23 cellular contexts compared by ENCODE assay signal in the genomic region with DNA sequence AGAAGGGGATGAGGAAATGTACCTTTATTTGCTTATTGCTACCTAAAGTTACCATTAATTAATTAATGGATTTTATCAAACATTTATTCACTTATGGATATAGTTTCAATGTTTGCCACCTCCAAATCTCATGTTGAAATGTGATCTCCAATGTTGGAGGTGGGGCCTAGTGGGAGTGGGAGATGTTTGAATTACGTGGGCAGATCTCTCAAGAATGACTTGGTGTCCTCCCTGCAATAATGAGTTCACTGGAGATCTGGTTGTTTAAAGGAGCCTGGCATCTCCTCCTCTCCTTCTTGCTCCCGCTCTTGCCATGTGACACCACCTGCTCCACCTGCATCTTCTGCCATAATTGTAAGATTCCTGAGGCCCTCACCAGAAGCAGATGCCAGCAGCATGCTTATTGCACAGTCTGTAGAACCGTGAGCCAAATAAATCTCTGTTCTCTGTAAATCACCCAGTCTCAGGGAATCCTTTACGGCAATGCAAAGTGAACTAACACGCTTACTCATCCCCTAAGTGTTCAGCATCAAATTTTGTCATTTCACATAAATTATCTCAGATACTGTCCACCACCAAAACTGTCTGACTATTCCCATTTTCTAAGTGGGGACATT. TPM values are rescaled to one million over a fixed set of nuclear protein-coding genes. Genes with fewer than 3 reads are reported as not detected.
DNase-seq lines count a peak whose midpoint lies in the region; ATAC-seq lines count a peak whose summit lies in the region.
"Had no signal": no experiment of that assay in that cellular context is flagged by ENCODE, and none has a peak within 500 bp of the region (broad histone marks: within the 10 kb centered on the region; RNA-seq: fewer than 3 reads in every experiment).

No MANE protein-coding gene starts in this region.

- DNase-seq in DMS 273 (lab: John Stamatoyannopoulos, UW; ENCODE audit: unreplicated experiment) (peak; percentile 29), DMS 273 treated with DMSO at 0.1 percent for 48 hours (lab: John Stamatoyannopoulos, UW) (no peak), NCI-H1694 treated with DMSO at 0.1 percent for 48 hours (lab: John Stamatoyannopoulos, UW) (peak; percentile 87), cerebellum (ENCODE audit: low spot score) (peak; percentile 6), superior temporal gyrus (ENCODE audit: extremely low spot score) (peak; percentile 20), HT-29 (ENCODE audit: low spot score) (no peak), NCI-H1048 (lab: John Stamatoyannopoulos, UW) (no peak)
- DNase-seq: AML-193; Calu3; CD8-positive, alpha-beta memory T cell; DMS53; EL; H7; HFFc6; KBM-7; NCI-H1092 treated with DMSO at 0.1 percent for 48 hours; NCI-H1436 treated with DMSO at 0.1 percent for 48 hours; NCI-H2029 treated with DMSO at 0.1 percent for 48 hours; NCI-H526 treated with DMSO at 0.1 percent for 48 hours had no signal

- no peak for ATAC-seq in GM21360 (IDR thresholded peaks at IDR 0.05; ENCODE audit: unreplicated experiment)

RNA-seq across cellular contexts. Expression of a gene that starts 51.5 kb away (rescaled TPM):
- 54.2 TPM for total RNA-seq in cerebellum
- not detected in 2 replicates for total RNA-seq in HT-29 (2014; rRNA removed; shearing (Covaris generic))
- total RNA-seq: Calu3; CD8-positive, alpha-beta memory T cell; HT1080; SJSA1; T-helper 1 cell treated with Interleukin-12 subunit alpha and Interleukin-12 subunit beta and Interleukin-4 antibody, amounts not matched to agents 30 ng/mL and 1 ng/mL, for 36 hours had no signal

Comparison
In these comparisons a context has a peak if more than half of its experiments do, and no peak if none do; other contexts are left out.
1. DNase-seq: peak in DMS 273 (single experiment), NCI-H1694 treated with DMSO at 0.1 percent for 48 hours (single experiment), cerebellum (single experiment) and superior temporal gyrus (single experiment); none in DMS 273 treated with DMSO at 0.1 percent for 48 hours (single experiment), HT-29 (single experiment) and NCI-H1048 (single experiment).
2. RNA of a gene that starts 51.5 kb away (total RNA-seq): 54.2 TPM in cerebellum (single experiment); not detected in HT-29; every median in the first group is over 10 times any median in the second.